19 cellular contexts compared by ENCODE assay signal in genomic region chr20:9590189-9590588, GRCh38.
DNase-seq lines count a peak whose midpoint lies in the region; ATAC-seq and TF ChIP-seq lines count a peak whose summit lies in the region.
"Had no signal": no experiment of that assay in that cellular context is flagged by ENCODE, and none has a peak within 500 bp of the region (broad histone marks: within the 10 kb centered on the region; RNA-seq: fewer than 3 reads in every experiment).

No MANE protein-coding gene starts in this region.

- no peak overlapping the region for H3K27ac Mint-ChIP-seq in activated naive CD8-positive, alpha-beta T cell treated with anti-CD3 and anti-CD28 coated beads for 36 hours
- H3K27ac Mint-ChIP-seq: CD4-positive, CD25-positive, alpha-beta regulatory T cell; HFFc6; stimulated activated effector memory CD8-positive, alpha-beta T cell treated with anti-CD3 and anti-CD28 coated beads, Interleukin-12 subunit alpha, Interleukin-12 subunit beta, amount 100 ng/mL, for 72 hours had no signal

- no peak overlapping the region for H3K4me3 ChIP-seq in osteoblast (ENCODE audit: insufficient read depth, low read length)
- H3K4me3 ChIP-seq: breast epithelium, lower lobe of right lung had no signal

- H3K4me2 ChIP-seq in osteoblast (ENCODE audit: insufficient read depth, low read length) = no peak overlapping the region

- no peaks in the 10 kb centered on the region for H3K36me3 Mint-ChIP-seq in activated naive CD8-positive, alpha-beta T cell treated with anti-CD3 and anti-CD28 coated beads for 36 hours
- H3K36me3 Mint-ChIP-seq: CD4-positive, CD25-positive, alpha-beta regulatory T cell; stimulated activated effector memory CD8-positive, alpha-beta T cell treated with anti-CD3 and anti-CD28 coated beads, Interleukin-12 subunit alpha, Interleukin-12 subunit beta, amount 100 ng/mL, for 72 hours had no signal

- peak; percentile 58 for ATAC-seq in GM18502 (IDR thresholded peaks at IDR 0.05; ENCODE audit: poor library complexity, unreplicated experiment)
- ATAC-seq: lower lobe of right lung; sciatic nerve; stimulated activated effector memory CD8-positive, alpha-beta T cell treated with anti-CD3 and anti-CD28 coated beads, Interleukin-12 subunit alpha, Interleukin-12 subunit beta, amount 100 ng/mL, for 72 hours had no signal

- H3K27ac ChIP-seq in osteoblast (ENCODE audit: low read depth, low read length) = no peak overlapping the region
- H3K27ac ChIP-seq: breast epithelium, HL-60, lower lobe of right lung had no signal

- no peak overlapping the region for H3K4me3 Mint-ChIP-seq in activated naive CD8-positive, alpha-beta T cell treated with anti-CD3 and anti-CD28 coated beads for 36 hours
- H3K4me3 Mint-ChIP-seq: CD4-positive, CD25-positive, alpha-beta regulatory T cell; HFFc6; neural crest cell; stimulated activated effector memory CD8-positive, alpha-beta T cell treated with anti-CD3 and anti-CD28 coated beads, Interleukin-12 subunit alpha, Interleukin-12 subunit beta, amount 100 ng/mL, for 72 hours had no signal

- TF ChIP-seq CTCF in osteoblast (IDR thresholded peaks at IDR 0.05; ENCODE audit: extremely low read depth, low read depth, low read length) = no peak

- H3K36me3 ChIP-seq in osteoblast (ENCODE audit: insufficient read depth, low read length) = no peaks in the 10 kb centered on the region
- H3K36me3 ChIP-seq: breast epithelium, lower lobe of right lung had no signal

- DNase-seq in NCI-H2029 treated with DMSO at 0.1 percent for 48 hours (lab: John Stamatoyannopoulos, UW) (peak; percentile 48), dermis blood vessel endothelial cell (peak; percentile 64), osteoblast (ENCODE audit: insufficient read length, low spot score, missing footprints) (peak; percentile 59), HK-2 (ENCODE audit: unreplicated experiment) (no peak), Ammon's horn (ENCODE audit: low spot score) (no peak)
- no peak for DNase-seq in activated naive CD8-positive, alpha-beta T cell treated with anti-CD3 and anti-CD28 coated beads for 36 hours
- DNase-seq: activated CD8-positive, alpha-beta memory T cell treated with anti-CD3 and anti-CD28 coated beads for 24 hours; activated gamma-delta T cell; CD4-positive, CD25-positive, alpha-beta regulatory T cell; HFFc6; lower lobe of right lung; OCI-M1; stimulated activated CD4-positive, alpha-beta T cell treated with anti-CD3 and anti-CD28 coated beads, Interleukin-4, amount 100 ng/mL, for 4 hours had no signal

- H3K27me3 ChIP-seq in osteoblast (ENCODE audit: insufficient read depth, low read length) = peaks cover 16% of the 10 kb centered on the region
- H3K27me3 ChIP-seq: breast epithelium had no signal

- no peaks in the 10 kb centered on the region for H3K4me1 ChIP-seq in osteoblast (ENCODE audit: insufficient read depth, low read length)
- H3K4me1 ChIP-seq: breast epithelium, lower lobe of right lung had no signal

- H2AFZ ChIP-seq in osteoblast (ENCODE audit: low read length) = no peak overlapping the region

- H3K9me3 ChIP-seq in osteoblast (ENCODE audit: low read depth, low read length) = no peaks in the 10 kb centered on the region
- H3K9me3 ChIP-seq: breast epithelium, lower lobe of right lung had no signal

- no peaks in the 10 kb centered on the region for H3K4me1 Mint-ChIP-seq in activated naive CD8-positive, alpha-beta T cell treated with anti-CD3 and anti-CD28 coated beads for 36 hours
- H3K4me1 Mint-ChIP-seq: CD4-positive, CD25-positive, alpha-beta regulatory T cell; neural crest cell; stimulated activated effector memory CD8-positive, alpha-beta T cell treated with anti-CD3 and anti-CD28 coated beads, Interleukin-12 subunit alpha, Interleukin-12 subunit beta, amount 100 ng/mL, for 72 hours had no signal

- H4K20me1 ChIP-seq in osteoblast (ENCODE audit: insufficient read depth, low read length) = no peaks in the 10 kb centered on the region

- H3K9me3 Mint-ChIP-seq in activated naive CD8-positive, alpha-beta T cell treated with anti-CD3 and anti-CD28 coated beads for 36 hours = no peaks in the 10 kb centered on the region
- H3K9me3 Mint-ChIP-seq: HFFc6, neural crest cell had no signal

- peaks cover 6% of the 10 kb centered on the region for H3K27me3 Mint-ChIP-seq in activated naive CD8-positive, alpha-beta T cell treated with anti-CD3 and anti-CD28 coated beads for 36 hours
- H3K27me3 Mint-ChIP-seq: CD4-positive, CD25-positive, alpha-beta regulatory T cell had no signal

- H3K79me2 ChIP-seq in osteoblast (ENCODE audit: insufficient read depth, low read length) = no peaks in the 10 kb centered on the region

Comparison
In these comparisons a context has a peak if more than half of its experiments do, and no peak if none do; other contexts are left out.
1. DNase-seq: peak in NCI-H2029 treated with DMSO at 0.1 percent for 48 hours (single experiment), dermis blood vessel endothelial cell (single experiment) and osteoblast (single experiment); none in HK-2 (single experiment), activated naive CD8-positive, alpha-beta T cell treated with anti-CD3 and anti-CD28 coated beads for 36 hours (single experiment) and Ammon's horn (single experiment).